ENCODE assay signal across 8 cellular contexts in genomic region chr15:39921274-39921638, GRCh38. TPM values are rescaled to one million over a fixed set of nuclear protein-coding genes. Genes with fewer than 3 reads are reported as not detected.
DNase-seq lines count a peak whose midpoint lies in the region; ATAC-seq, FAIRE-seq and TF ChIP-seq lines count a peak whose summit lies in the region.

No MANE protein-coding gene starts in this region.

- no peak for DNase-seq in bronchial epithelial cell (ENCODE audit: low read depth)
- no peak for DNase-seq in mucosa of descending colon
- DNase-seq in ureter (ENCODE audit: low spot score), result no peak
- no peak for DNase-seq in OCI-M1 (lab: John Stamatoyannopoulos, UW)
- no peak for DNase-seq in urothelium cell line (ENCODE audit: low spot score)
- DNase-seq in activated gamma-delta T cell (lab: John Stamatoyannopoulos, UW), result no peak

- H3K4me1 ChIP-seq in HUES48 (ENCODE audit: control insufficient read depth, insufficient read depth, low read length) (peaks cover 38% of the 10 kb centered on the region), mucosa of descending colon (ENCODE audit: low read depth) (peaks cover 8% of the 10 kb centered on the region)

- no peaks in the 10 kb centered on the region for H3K9me3 ChIP-seq in HUES48 (ENCODE audit: control insufficient read depth, insufficient read depth, low read length)
- no peaks in the 10 kb centered on the region for H3K9me3 ChIP-seq in mucosa of descending colon

- no peaks in the 10 kb centered on the region for H3K27me3 ChIP-seq in HUES48 (ENCODE audit: control insufficient read depth, insufficient read depth, low read length)
- H3K27me3 ChIP-seq in bronchial epithelial cell (ENCODE audit: control insufficient read depth, insufficient read depth, low read length), result no peaks in the 10 kb centered on the region

- intact Hi-C loops in mucosa of descending colon (cut with DNase I, micrococcal nuclease), result no loop called here

- H3K4me3 ChIP-seq in HUES48 (ENCODE audit: low read depth, low read length) (peak overlapping the region; percentile 82), bronchial epithelial cell (ENCODE audit: low read depth, low read length) (peak overlapping the region; percentile 46), mucosa of descending colon (peak overlapping the region; percentile 27)

- no peak for ATAC-seq in mucosa of descending colon

- H3K9ac ChIP-seq in HUES48 (ENCODE audit: low read depth, low read length), result peak overlapping the region; percentile 85; the same call in 1 of the 2 replicates

- FAIRE-seq in bronchial epithelial cell (lab: Jason Lieb, UNC) (no peak), urothelium cell line (lab: Jason Lieb, UNC) (no peak)

- peak overlapping the region; percentile 36 for H3K27ac ChIP-seq in 22Rv1
- peak overlapping the region; percentile 66 for H3K27ac ChIP-seq in HUES48 (ENCODE audit: low read depth, low read length)

- no peak for TF ChIP-seq CTCF in 22Rv1 (IDR thresholded peaks at IDR 0.05)
- no peak for TF ChIP-seq CTCF in bronchial epithelial cell (IDR thresholded peaks at IDR 0.05; ENCODE audit: insufficient read depth, low read length, severe bottlenecking)
- no peak for TF ChIP-seq CTCF in mucosa of descending colon (IDR thresholded peaks at IDR 0.05)

- peaks cover 6% of the 10 kb centered on the region for H3K36me3 ChIP-seq in HUES48 (ENCODE audit: control insufficient read depth, insufficient read depth, low read length)
- H3K36me3 ChIP-seq in bronchial epithelial cell (ENCODE audit: control insufficient read depth, insufficient read depth, low read length), result no peaks in the 10 kb centered on the region
- no peaks in the 10 kb centered on the region for H3K36me3 ChIP-seq in mucosa of descending colon (ENCODE audit: low read depth)

RNA-seq across cellular contexts. Expression of gene GPR176, which starts 1.2 kb away (rescaled TPM):
- total RNA-seq in bronchial epithelial cell (1.9 and 3.4 TPM in 2 replicates), mucosa of descending colon (1 to 10 TPM in 2 of 3 donors, under 1 TPM in 1; 0.32 to 4.9 (median 1.2) TPM), ureter (1.7 TPM)

RNA-seq across cellular contexts. Expression of gene EIF2AK4, which starts 12.7 kb away (rescaled TPM):
- 25.6 and 30.8 TPM in 2 replicates for total RNA-seq in bronchial epithelial cell
- 10 to 100 TPM; 17.3 to 31.2 (median 23.9) TPM for total RNA-seq in mucosa of descending colon
- 34.2 TPM for total RNA-seq in ureter

Comparison
In these comparisons a context has a peak if more than half of its experiments do, and no peak if none do; other contexts are left out.
1. H3K4me3 ChIP-seq: peak in every context shown above with its lines; median percentile 82 in HUES48; 46 in bronchial epithelial cell; 27 in mucosa of descending colon.